8 cellular contexts compared by ENCODE assay signal in the genomic region with DNA sequence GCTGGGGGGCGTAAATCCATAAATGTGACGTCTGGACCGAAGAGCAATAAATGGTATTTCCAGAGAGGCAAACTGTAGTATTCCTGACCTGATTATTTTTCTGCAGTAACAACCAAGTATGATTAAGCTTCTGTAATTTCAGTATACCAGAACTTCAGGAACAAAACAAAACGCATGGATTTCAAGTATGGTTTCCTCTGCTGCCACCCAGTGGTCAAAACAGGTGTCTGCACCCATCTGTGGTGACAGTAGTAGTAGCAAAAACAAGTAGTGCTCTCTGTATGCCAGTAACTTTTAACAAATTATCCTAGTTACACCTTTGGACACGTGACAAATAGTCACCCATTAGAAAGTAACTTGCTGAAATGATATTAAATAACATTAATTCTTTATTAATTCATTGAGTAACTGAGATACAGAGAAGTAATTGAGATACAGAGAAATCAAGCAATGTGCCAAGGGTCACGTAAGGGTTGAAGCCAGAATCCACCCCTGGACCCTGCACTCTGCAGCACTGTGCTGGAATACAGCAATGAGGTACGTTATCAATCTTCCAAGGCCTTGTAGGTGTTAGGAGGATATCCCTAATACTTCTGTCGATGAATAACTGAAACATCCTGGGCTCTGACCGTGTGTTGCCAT. TPM values are rescaled to one million over a fixed set of nuclear protein-coding genes. Genes with fewer than 3 reads are reported as not detected.
A peak's percentile ranks its signal among the peaks of the same experiment; 100 is the strongest.
DNase-seq lines count a peak whose midpoint lies in the region; ATAC-seq and TF ChIP-seq lines count a peak whose summit lies in the region.

No MANE protein-coding gene starts in this region.

- peaks cover 9% of the 10 kb centered on the region for H3K27me3 Mint-ChIP-seq in CD8-positive, alpha-beta T cell (ENCODE audit: low read depth)
- H3K27me3 Mint-ChIP-seq in activated naive CD4-positive, alpha-beta T cell treated with anti-CD3 and anti-CD28 coated beads for 36 hours (ENCODE audit: low read depth) = peaks cover 11% of the 10 kb centered on the region
- H3K27me3 Mint-ChIP-seq in glutamatergic neuron (ENCODE audit: unreplicated experiment) = peaks cover 2% of the 10 kb centered on the region

- H3K4me3 Mint-ChIP-seq in CD8-positive, alpha-beta T cell = no peak overlapping the region
- H3K4me3 Mint-ChIP-seq in activated naive CD4-positive, alpha-beta T cell treated with anti-CD3 and anti-CD28 coated beads for 36 hours = no peak overlapping the region
- no peak overlapping the region for H3K4me3 Mint-ChIP-seq in glutamatergic neuron (ENCODE audit: unreplicated experiment)

- H3K27ac ChIP-seq in CD8-positive, alpha-beta T cell (ENCODE audit: low read depth, low read length) = no peak overlapping the region
- H3K27ac ChIP-seq in SJSA1 = no peak overlapping the region

- no peaks in the 10 kb centered on the region for H3K9me3 Mint-ChIP-seq in CD8-positive, alpha-beta T cell
- no peaks in the 10 kb centered on the region for H3K9me3 Mint-ChIP-seq in activated naive CD4-positive, alpha-beta T cell treated with anti-CD3 and anti-CD28 coated beads for 36 hours
- peaks cover 2% of the 10 kb centered on the region for H3K9me3 Mint-ChIP-seq in glutamatergic neuron (ENCODE audit: unreplicated experiment)

- H3K4me1 ChIP-seq in CD8-positive, alpha-beta T cell (ENCODE audit: insufficient read depth, low read length) = no peaks in the 10 kb centered on the region
- H3K4me1 ChIP-seq in SJSA1 (replicated peaks) = peaks cover 34% of the 10 kb centered on the region

- H3K36me3 Mint-ChIP-seq in CD8-positive, alpha-beta T cell = no peaks in the 10 kb centered on the region
- H3K36me3 Mint-ChIP-seq in activated naive CD4-positive, alpha-beta T cell treated with anti-CD3 and anti-CD28 coated beads for 36 hours (ENCODE audit: low read depth) = no peaks in the 10 kb centered on the region
- no peaks in the 10 kb centered on the region for H3K36me3 Mint-ChIP-seq in glutamatergic neuron (ENCODE audit: unreplicated experiment)

- no peaks in the 10 kb centered on the region for H3K36me3 ChIP-seq in CD8-positive, alpha-beta T cell (ENCODE audit: insufficient read depth, low read length)
- no peaks in the 10 kb centered on the region for H3K36me3 ChIP-seq in SJSA1

- H3K27me3 ChIP-seq in CD8-positive, alpha-beta T cell (ENCODE audit: insufficient read depth, low read length) = no peaks in the 10 kb centered on the region
- H3K27me3 ChIP-seq in SJSA1 (replicated peaks) = no peaks in the 10 kb centered on the region

- ATAC-seq in CD8-positive, alpha-beta T cell = peak; percentile 93

- intact Hi-C loops in CD8-positive, alpha-beta T cell (cut with DNase I, micrococcal nuclease) = loop anchor here (1.0 to 10.0 kb wide), 6 partner anchors 10 to 1113 kb away; a partner anchor contains a TSS
- intact Hi-C loops in activated naive CD4-positive, alpha-beta T cell treated with anti-CD3 and anti-CD28 coated beads for 36 hours (cut with micrococcal nuclease) = loop anchor here (1.0 kb wide), 5 partner anchors 25 to 343 kb away; no protein-coding TSS in a partner anchor
- intact Hi-C loops in posterior cingulate gyrus (cut with DNase I) = loop anchor here (1.0 kb wide), 1 partner anchor 274 kb away; no protein-coding TSS in a partner anchor

- POLR2A ChIA-PET in CD8-positive, alpha-beta T cell (lab: Charles Lee) = interaction anchor here (2.0 kb wide), 1 partner anchor 10 kb away, joined by 10 read pairs; a partner anchor contains a TSS

- H3K4me1 Mint-ChIP-seq in CD8-positive, alpha-beta T cell (ENCODE audit: low read depth) = peaks cover 3% of the 10 kb centered on the region
- peaks cover 3% of the 10 kb centered on the region for H3K4me1 Mint-ChIP-seq in activated naive CD4-positive, alpha-beta T cell treated with anti-CD3 and anti-CD28 coated beads for 36 hours (ENCODE audit: low read depth)
- peaks cover 2% of the 10 kb centered on the region for H3K4me1 Mint-ChIP-seq in glutamatergic neuron (ENCODE audit: low read depth, unreplicated experiment)

- no peak overlapping the region for H3K4me3 ChIP-seq in CD8-positive, alpha-beta T cell (ENCODE audit: low read depth, low read length)
- no peak overlapping the region for H3K4me3 ChIP-seq in SJSA1

- H3K27ac Mint-ChIP-seq in CD8-positive, alpha-beta T cell = no peak overlapping the region
- H3K27ac Mint-ChIP-seq in activated naive CD4-positive, alpha-beta T cell treated with anti-CD3 and anti-CD28 coated beads for 36 hours = no peak overlapping the region
- H3K27ac Mint-ChIP-seq in glutamatergic neuron (ENCODE audit: unreplicated experiment) = no peak overlapping the region

- peak; percentile 29 to 75 (median 66) for DNase-seq in CD8-positive, alpha-beta T cell
- DNase-seq in GM20000 (ENCODE audit: low spot score) (peak; percentile 66), Kasumi-1 (lab: John Stamatoyannopoulos, UW) (peak; percentile 80 to 87), SJSA1 (ENCODE audit: low read depth in 1 of 2, low spot score in 2 of 2) (peak; percentile 60 to 65), glutamatergic neuron (peak; percentile 78), posterior cingulate gyrus (peak; percentile 54 to 95 (median 80)), ureter (ENCODE audit: low spot score) (peak; percentile 78)
- peak; percentile 80 for DNase-seq in activated naive CD4-positive, alpha-beta T cell treated with anti-CD3 and anti-CD28 coated beads for 36 hours

- no peaks in the 10 kb centered on the region for H3K9me3 ChIP-seq in CD8-positive, alpha-beta T cell (ENCODE audit: low read length)
- no peaks in the 10 kb centered on the region for H3K9me3 ChIP-seq in SJSA1 (replicated peaks)

- TF ChIP-seq CTCF in CD8-positive, alpha-beta T cell (IDR thresholded peaks at IDR 0.05) = peak; percentile 95
- TF ChIP-seq CTCF in GM20000 (IDR thresholded peaks at IDR 0.05; ENCODE audit: extremely low read depth, missing control alignments) (peak; percentile 88), glutamatergic neuron (IDR thresholded peaks at IDR 0.05; ENCODE audit: partially characterized antibody, unreplicated experiment) (peak; percentile 89)

- CTCF ChIA-PET in CD8-positive, alpha-beta T cell (lab: Charles Lee) = interaction anchor here (0.6 to 3.0 kb wide), 27 partner anchors 10 to 326 kb away, joined by 3 to 32 read pairs (median 4); a partner anchor contains a TSS
- CTCF ChIA-PET in activated naive CD4-positive, alpha-beta T cell treated with anti-CD3 and anti-CD28 coated beads for 36 hours (lab: Charles Lee) = interaction anchor here (0.6 to 3.6 kb wide), 26 partner anchors 8 to 344 kb away, joined by 3 to 35 read pairs (median 3); a partner anchor contains a TSS

RNA-seq across cellular contexts. Expression of a gene that starts 7.9 kb away (rescaled TPM):
- not detected for total RNA-seq in CD8-positive, alpha-beta T cell
- not detected in 2 replicates for total RNA-seq in SJSA1 (2014; rRNA removed; shearing (Covaris generic))
- total RNA-seq in activated naive CD4-positive, alpha-beta T cell treated with anti-CD3 and anti-CD28 coated beads for 36 hours = not detected
- not detected for total RNA-seq in glutamatergic neuron (ENCODE audit: unreplicated experiment)
- not detected for total RNA-seq in ureter

RNA-seq across cellular contexts. Expression of a gene that starts 9.8 kb away (rescaled TPM):
- 10 to 100 TPM; 65.1 to 68.7 TPM for total RNA-seq in CD8-positive, alpha-beta T cell
- total RNA-seq in SJSA1 (2014; rRNA removed; shearing (Covaris generic)) = 66.2 and 93.5 TPM in 2 replicates
- total RNA-seq in activated naive CD4-positive, alpha-beta T cell treated with anti-CD3 and anti-CD28 coated beads for 36 hours = 10 to 100 TPM; 47.8 to 50.3 TPM
- 47.4 TPM for total RNA-seq in glutamatergic neuron (ENCODE audit: unreplicated experiment)
- total RNA-seq in ureter = 42.6 TPM

RNA-seq across cellular contexts. Expression of a gene that starts 16.0 kb away (rescaled TPM):
- not detected for total RNA-seq in CD8-positive, alpha-beta T cell
- total RNA-seq in SJSA1 (2014; rRNA removed; shearing (Covaris generic)) = 0.06 TPM in 1 of 2 replicates, not detected in the other
- not detected for total RNA-seq in activated naive CD4-positive, alpha-beta T cell treated with anti-CD3 and anti-CD28 coated beads for 36 hours
- total RNA-seq in glutamatergic neuron (ENCODE audit: unreplicated experiment) = not detected
- not detected for total RNA-seq in ureter

RNA-seq across cellular contexts. Expression of a gene that starts 50.1 kb away (rescaled TPM):
- not detected for total RNA-seq in CD8-positive, alpha-beta T cell
- 6.2 and 7.2 TPM in 2 replicates for total RNA-seq in SJSA1 (2014; rRNA removed; shearing (Covaris generic))
- total RNA-seq in activated naive CD4-positive, alpha-beta T cell treated with anti-CD3 and anti-CD28 coated beads for 36 hours = not detected
- total RNA-seq in glutamatergic neuron (ENCODE audit: unreplicated experiment) (0.10 TPM), ureter (1.7 TPM)

RNA-seq across cellular contexts. Expression of a gene that starts 54.8 kb away (rescaled TPM):
- 1 to 10 TPM in 1 of 2 experiments, under 1 TPM in 1; 0.97 to 1.2 TPM for total RNA-seq in CD8-positive, alpha-beta T cell
- 0.05 TPM in 1 of 2 replicates, not detected in the other for total RNA-seq in SJSA1 (2014; rRNA removed; shearing (Covaris generic))
- total RNA-seq in activated naive CD4-positive, alpha-beta T cell treated with anti-CD3 and anti-CD28 coated beads for 36 hours = not detected
- total RNA-seq in glutamatergic neuron (ENCODE audit: unreplicated experiment) = 0.98 TPM
- 0.55 TPM for total RNA-seq in ureter
